Comparison of ENCODE assay signal across 1 cellular context in genomic region chr17:75128694-75129505, GRCh38.
A peak's percentile ranks its signal among the peaks of the same experiment; 100 is the strongest.
TF ChIP-seq lines count a peak whose summit lies in the region.

No MANE protein-coding gene starts in this region.

TF ChIP-seq in GM12878, 131 proteins besides CTCF, POLR2A, EP300 and RAD21:
- TF ChIP-seq PRDM15 (CRISPR knock-in tag; IDR thresholded peaks at IDR 0.05) (no peak), SIN3A (IDR thresholded peaks at IDR 0.05; ENCODE audit: low read depth, low read length) (no peak), POLR2AphosphoS2 (IDR thresholded peaks at IDR 0.05; ENCODE audit: low read depth, low read length) (peak; percentile 31; the same call in 1 of the 2 replicates), WRNIP1 (IDR thresholded peaks at IDR 0.05; ENCODE audit: borderline replicate concordance, low read depth, low read length) (no peak), CBX5 (IDR thresholded peaks at IDR 0.05; ENCODE audit: low read depth) (no peak), IRF5 (IDR thresholded peaks at IDR 0.05; ENCODE audit: borderline replicate concordance) (no peak), RB1 (IDR thresholded peaks at IDR 0.05; ENCODE audit: borderline replicate concordance) (no peak), FOS (IDR thresholded peaks at IDR 0.05; ENCODE audit: borderline replicate concordance, extremely low read depth, insufficient read length) (no peak), ATF7 (IDR thresholded peaks at IDR 0.05; ENCODE audit: low read depth) (no peak), BHLHE40 (IDR thresholded peaks at IDR 0.05; ENCODE audit: borderline replicate concordance in 1 of 2, low read depth in 2 of 2, low read length in 1 of 2) (no peak), NKRF (conservative IDR thresholded peaks at IDR 0.05) (no peak), ASH2L (IDR thresholded peaks at IDR 0.05; ENCODE audit: borderline replicate concordance, low read depth) (no peak), POLR2AphosphoS5 (IDR thresholded peaks at IDR 0.05; ENCODE audit: low read length) (peak; percentile 17; the same call in 1 of the 2 replicates), BCL3 (IDR thresholded peaks at IDR 0.05; ENCODE audit: borderline replicate concordance, insufficient read depth, low read depth, low read length, poor library complexity, severe bottlenecking) (no peak), GATAD2B (conservative IDR thresholded peaks at IDR 0.05; ENCODE audit: low read depth) (no peak), USF2 (IDR thresholded peaks at IDR 0.05; ENCODE audit: borderline replicate concordance, low read depth, low read length) (no peak)
